ENCODE assay signal across 18 cellular contexts in genomic region chr17:74853669-74854068, GRCh38. TPM values are rescaled to one million over a fixed set of nuclear protein-coding genes. Genes with fewer than 3 reads are reported as not detected.
DNase-seq lines count a peak whose midpoint lies in the region; ATAC-seq and TF ChIP-seq lines count a peak whose summit lies in the region.
"Had no signal": no experiment of that assay in that cellular context is flagged by ENCODE, and none has a peak within 500 bp of the region (broad histone marks: within the 10 kb centered on the region; RNA-seq: fewer than 3 reads in every experiment).

No MANE protein-coding gene starts in this region.

- no peak for TF ChIP-seq CTCF in neural crest cell (conservative IDR thresholded peaks at IDR 0.05)

- intact Hi-C loops in activated CD4-positive, alpha-beta T cell treated with anti-CD3 and anti-CD28 coated beads, Interleukin-2, amount 10 ng/mL, durations not matched to agents 24 days and 14 days (cut with micrococcal nuclease): no loop called here
- intact Hi-C loops in activated T-helper 2 cell treated with anti-CD3 and anti-CD28 coated beads, Interferon-gamma antibody, Interleukin-2, Interleukin-4, amounts not matched to agents 10 μg/mL and 5 μg/mL and 100 μg/mL, durations not matched to agents 14 hours and 24 hours and 36 hours (cut with micrococcal nuclease): no loop called here

- DNase-seq in activated CD4-positive, alpha-beta T cell treated with anti-CD3 and anti-CD28 coated beads, Interleukin-2, amount 10 ng/mL, durations not matched to agents 24 days and 14 days: no peak
- no peak for DNase-seq in activated CD4-positive, alpha-beta T cell treated with anti-CD3 and anti-CD28 coated beads for 48 hours
- DNase-seq in G401 (ENCODE audit: low spot score): peak; percentile 82
- DNase-seq in activated T-helper 2 cell treated with anti-CD3 and anti-CD28 coated beads, Interferon-gamma antibody, Interleukin-2, Interleukin-4, amounts not matched to agents 10 μg/mL and 5 μg/mL and 100 μg/mL, durations not matched to agents 14 hours and 24 hours and 36 hours (ENCODE audit: low spot score): no peak
- DNase-seq in neural crest cell (ENCODE audit: low read depth, low spot score): no peak
- no peak for DNase-seq in stimulated activated naive CD8-positive, alpha-beta T cell treated with anti-CD3 and anti-CD28 coated beads, Interleukin-15, amount 100 ng/mL, for 72 hours
- DNase-seq in activated CD4-positive, CD25-positive, alpha-beta regulatory T cell treated with anti-CD3 and anti-CD28 coated beads, Interleukin-2, amount 50 U/mL, for 72 hours: no peak
- DNase-seq: CD8-positive, alpha-beta memory T cell; HFFc6; NCI-H1048; NCI-H1436 treated with DMSO at 0.1 percent for 48 hours; NCI-H2029 treated with DMSO at 0.1 percent for 48 hours; NCI-H2171 treated with DMSO at 0.1 percent for 48 hours had no signal

- H3K27me3 Mint-ChIP-seq in activated CD4-positive, alpha-beta T cell treated with anti-CD3 and anti-CD28 coated beads, Interleukin-2, amount 10 ng/mL, durations not matched to agents 24 days and 14 days: peaks cover 53% of the 10 kb centered on the region
- H3K27me3 Mint-ChIP-seq in activated T-helper 2 cell treated with anti-CD3 and anti-CD28 coated beads, Interferon-gamma antibody, Interleukin-2, Interleukin-4, amounts not matched to agents 10 μg/mL and 5 μg/mL and 100 μg/mL, durations not matched to agents 14 hours and 24 hours and 36 hours (ENCODE audit: low read depth): peaks cover 47% of the 10 kb centered on the region
- H3K27me3 Mint-ChIP-seq in neural crest cell (ENCODE audit: low read depth): peaks cover 91% of the 10 kb centered on the region
- H3K27me3 Mint-ChIP-seq in stimulated activated naive CD8-positive, alpha-beta T cell treated with anti-CD3 and anti-CD28 coated beads, Interleukin-15, amount 100 ng/mL, for 72 hours: peaks cover 78% of the 10 kb centered on the region

- peaks cover 9% of the 10 kb centered on the region for H3K4me1 Mint-ChIP-seq in activated CD4-positive, alpha-beta T cell treated with anti-CD3 and anti-CD28 coated beads, Interleukin-2, amount 10 ng/mL, durations not matched to agents 24 days and 14 days
- peaks cover 8% of the 10 kb centered on the region for H3K4me1 Mint-ChIP-seq in activated T-helper 2 cell treated with anti-CD3 and anti-CD28 coated beads, Interferon-gamma antibody, Interleukin-2, Interleukin-4, amounts not matched to agents 10 μg/mL and 5 μg/mL and 100 μg/mL, durations not matched to agents 14 hours and 24 hours and 36 hours (ENCODE audit: low read depth)
- no peaks in the 10 kb centered on the region for H3K4me1 Mint-ChIP-seq in neural crest cell
- H3K4me1 Mint-ChIP-seq in stimulated activated naive CD8-positive, alpha-beta T cell treated with anti-CD3 and anti-CD28 coated beads, Interleukin-15, amount 100 ng/mL, for 72 hours: peaks cover 9% of the 10 kb centered on the region

- H3K36me3 Mint-ChIP-seq in activated CD4-positive, alpha-beta T cell treated with anti-CD3 and anti-CD28 coated beads, Interleukin-2, amount 10 ng/mL, durations not matched to agents 24 days and 14 days (ENCODE audit: low read depth): no peaks in the 10 kb centered on the region
- no peaks in the 10 kb centered on the region for H3K36me3 Mint-ChIP-seq in activated T-helper 2 cell treated with anti-CD3 and anti-CD28 coated beads, Interferon-gamma antibody, Interleukin-2, Interleukin-4, amounts not matched to agents 10 μg/mL and 5 μg/mL and 100 μg/mL, durations not matched to agents 14 hours and 24 hours and 36 hours (ENCODE audit: low read depth)
- H3K36me3 Mint-ChIP-seq in neural crest cell (ENCODE audit: low read depth): no peaks in the 10 kb centered on the region
- H3K36me3 Mint-ChIP-seq: CD8-positive, alpha-beta memory T cell had no signal

- no peak overlapping the region for H3K27ac Mint-ChIP-seq in activated CD4-positive, alpha-beta T cell treated with anti-CD3 and anti-CD28 coated beads, Interleukin-2, amount 10 ng/mL, durations not matched to agents 24 days and 14 days
- no peak overlapping the region for H3K27ac Mint-ChIP-seq in activated T-helper 2 cell treated with anti-CD3 and anti-CD28 coated beads, Interferon-gamma antibody, Interleukin-2, Interleukin-4, amounts not matched to agents 10 μg/mL and 5 μg/mL and 100 μg/mL, durations not matched to agents 14 hours and 24 hours and 36 hours
- H3K27ac Mint-ChIP-seq in neural crest cell (ENCODE audit: unreplicated experiment): no peak overlapping the region
- H3K27ac Mint-ChIP-seq in stimulated activated naive CD8-positive, alpha-beta T cell treated with anti-CD3 and anti-CD28 coated beads, Interleukin-15, amount 100 ng/mL, for 72 hours: no peak overlapping the region
- H3K27ac Mint-ChIP-seq: CD8-positive, alpha-beta memory T cell; HFFc6 had no signal

- no peaks in the 10 kb centered on the region for H3K9me3 Mint-ChIP-seq in activated CD4-positive, alpha-beta T cell treated with anti-CD3 and anti-CD28 coated beads, Interleukin-2, amount 10 ng/mL, durations not matched to agents 24 days and 14 days
- no peaks in the 10 kb centered on the region for H3K9me3 Mint-ChIP-seq in activated T-helper 2 cell treated with anti-CD3 and anti-CD28 coated beads, Interferon-gamma antibody, Interleukin-2, Interleukin-4, amounts not matched to agents 10 μg/mL and 5 μg/mL and 100 μg/mL, durations not matched to agents 14 hours and 24 hours and 36 hours
- no peaks in the 10 kb centered on the region for H3K9me3 Mint-ChIP-seq in neural crest cell
- H3K9me3 Mint-ChIP-seq in stimulated activated naive CD8-positive, alpha-beta T cell treated with anti-CD3 and anti-CD28 coated beads, Interleukin-15, amount 100 ng/mL, for 72 hours: no peaks in the 10 kb centered on the region
- H3K9me3 Mint-ChIP-seq: CD8-positive, alpha-beta memory T cell; HFFc6 had no signal

- H3K4me3 Mint-ChIP-seq in activated CD4-positive, alpha-beta T cell treated with anti-CD3 and anti-CD28 coated beads, Interleukin-2, amount 10 ng/mL, durations not matched to agents 24 days and 14 days: peak overlapping the region; percentile 88
- H3K4me3 Mint-ChIP-seq in activated T-helper 2 cell treated with anti-CD3 and anti-CD28 coated beads, Interferon-gamma antibody, Interleukin-2, Interleukin-4, amounts not matched to agents 10 μg/mL and 5 μg/mL and 100 μg/mL, durations not matched to agents 14 hours and 24 hours and 36 hours (ENCODE audit: low read depth): peak overlapping the region; percentile 14
- peak overlapping the region; percentile 38 for H3K4me3 Mint-ChIP-seq in neural crest cell
- H3K4me3 Mint-ChIP-seq in stimulated activated naive CD8-positive, alpha-beta T cell treated with anti-CD3 and anti-CD28 coated beads, Interleukin-15, amount 100 ng/mL, for 72 hours: no peak overlapping the region
- H3K4me3 Mint-ChIP-seq: HFFc6 had no signal

- in situ Hi-C loops in G401 (cut with HindIII; ENCODE audit: low sequenced_read_pairs): no loop called here

- no peak for ATAC-seq in stimulated activated naive CD8-positive, alpha-beta T cell treated with anti-CD3 and anti-CD28 coated beads, Interleukin-15, amount 100 ng/mL, for 72 hours
- ATAC-seq in HG03457 (IDR thresholded peaks at IDR 0.05; ENCODE audit: unreplicated experiment): no peak

RNA-seq across cellular contexts. Expression of gene GRIN2C, which starts 6.0 kb away (rescaled TPM):
- total RNA-seq in activated CD4-positive, alpha-beta T cell treated with anti-CD3 and anti-CD28 coated beads, Interleukin-2, amount 10 ng/mL, durations not matched to agents 24 days and 14 days: 0.05 and 0.19 TPM in 2 replicates
- total RNA-seq in G401 (2014; rRNA removed; shearing (Covaris generic)): 0.37 and 1.3 TPM in 2 replicates
- 0.14 and 0.16 TPM in 2 replicates for total RNA-seq in activated T-helper 2 cell treated with anti-CD3 and anti-CD28 coated beads, Interferon-gamma antibody, Interleukin-2, Interleukin-4, amounts not matched to agents 10 μg/mL and 5 μg/mL and 100 μg/mL, durations not matched to agents 14 hours and 24 hours and 36 hours
- total RNA-seq in neural crest cell: 0.02 and 0.07 TPM in 2 replicates
- total RNA-seq: CD8-positive, alpha-beta memory T cell; Daoy; NCI-H460 had no signal

RNA-seq across cellular contexts. Expression of gene FDXR, which starts 19.1 kb away (rescaled TPM):
- total RNA-seq in activated CD4-positive, alpha-beta T cell treated with anti-CD3 and anti-CD28 coated beads, Interleukin-2, amount 10 ng/mL, durations not matched to agents 24 days and 14 days: 18.8 and 20.5 TPM in 2 replicates
- total RNA-seq in G401 (2014; rRNA removed; shearing (Covaris generic)): 120 and 154 TPM in 2 replicates
- 17.8 and 19.7 TPM in 2 replicates for total RNA-seq in activated T-helper 2 cell treated with anti-CD3 and anti-CD28 coated beads, Interferon-gamma antibody, Interleukin-2, Interleukin-4, amounts not matched to agents 10 μg/mL and 5 μg/mL and 100 μg/mL, durations not matched to agents 14 hours and 24 hours and 36 hours
- total RNA-seq in neural crest cell: 13.3 and 14.8 TPM in 2 replicates

RNA-seq across cellular contexts. Expression of gene FADS6, which starts 39.8 kb away (rescaled TPM):
- total RNA-seq in activated CD4-positive, alpha-beta T cell treated with anti-CD3 and anti-CD28 coated beads, Interleukin-2, amount 10 ng/mL, durations not matched to agents 24 days and 14 days: not detected in 2 replicates
- not detected in 2 replicates for total RNA-seq in G401 (2014; rRNA removed; shearing (Covaris generic))
- not detected in 2 replicates for total RNA-seq in activated T-helper 2 cell treated with anti-CD3 and anti-CD28 coated beads, Interferon-gamma antibody, Interleukin-2, Interleukin-4, amounts not matched to agents 10 μg/mL and 5 μg/mL and 100 μg/mL, durations not matched to agents 14 hours and 24 hours and 36 hours
- not detected in 2 replicates for total RNA-seq in neural crest cell
- total RNA-seq: CD8-positive, alpha-beta memory T cell; Daoy; H4; HFFc6; MCF 10A; NCI-H460 had no signal

Comparison
In these comparisons a context has a peak if more than half of its experiments do, and no peak if none do; other contexts are left out.
1. H3K4me3 Mint-ChIP-seq: peak in activated CD4-positive, alpha-beta T cell treated with anti-CD3 and anti-CD28 coated beads, Interleukin-2, amount 10 ng/mL, durations not matched to agents 24 days and 14 days (single experiment), activated T-helper 2 cell treated with anti-CD3 and anti-CD28 coated beads, Interferon-gamma antibody, Interleukin-2, Interleukin-4, amounts not matched to agents 10 μg/mL and 5 μg/mL and 100 μg/mL, durations not matched to agents 14 hours and 24 hours and 36 hours (single experiment) and neural crest cell (single experiment); none in stimulated activated naive CD8-positive, alpha-beta T cell treated with anti-CD3 and anti-CD28 coated beads, Interleukin-15, amount 100 ng/mL, for 72 hours (0 of 2).